In the genomic region with DNA sequence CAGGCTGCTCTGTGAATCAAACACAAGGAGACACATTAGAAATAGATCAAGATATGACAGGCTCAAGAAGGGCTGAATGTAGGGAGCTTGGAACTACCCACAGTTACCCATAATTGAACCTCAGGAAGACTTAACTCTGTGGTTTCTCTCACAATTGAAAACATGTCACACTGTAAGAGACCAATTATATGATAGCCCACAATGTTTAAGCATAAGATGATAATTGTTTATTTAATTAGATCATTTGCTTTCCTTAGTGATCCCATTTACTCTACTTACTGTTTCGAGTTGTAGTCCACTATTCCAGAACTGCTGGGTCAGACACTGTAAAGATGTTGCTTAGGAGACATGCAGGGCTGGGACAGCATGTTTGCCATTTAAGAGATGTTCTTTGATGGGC, we compare ENCODE assay signal across 9 cellular contexts.
"Had no signal": no experiment of that assay in that cellular context is flagged by ENCODE, and none has a peak within 500 bp of the region (broad histone marks: within the 10 kb centered on the region; RNA-seq: fewer than 3 reads in every experiment).

No MANE protein-coding gene starts in this region.

- H3K27ac ChIP-seq: GM23248 had no signal

- H3K4me1 ChIP-seq: HAP-1 had no signal

- H3K36me3 ChIP-seq: HAP-1 had no signal

- H3K4me3 ChIP-seq: GM23248, GM23338, HAP-1 had no signal

- H3K9me3 ChIP-seq: HAP-1 had no signal

- DNase-seq: GM23248, GOT3, H7, H9, HCEC 1CT, HFFc6 had no signal

- ATAC-seq: GM23338, HCT116 had no signal
